Comparison of ENCODE assay signal across 16 cellular contexts in the genomic region with DNA sequence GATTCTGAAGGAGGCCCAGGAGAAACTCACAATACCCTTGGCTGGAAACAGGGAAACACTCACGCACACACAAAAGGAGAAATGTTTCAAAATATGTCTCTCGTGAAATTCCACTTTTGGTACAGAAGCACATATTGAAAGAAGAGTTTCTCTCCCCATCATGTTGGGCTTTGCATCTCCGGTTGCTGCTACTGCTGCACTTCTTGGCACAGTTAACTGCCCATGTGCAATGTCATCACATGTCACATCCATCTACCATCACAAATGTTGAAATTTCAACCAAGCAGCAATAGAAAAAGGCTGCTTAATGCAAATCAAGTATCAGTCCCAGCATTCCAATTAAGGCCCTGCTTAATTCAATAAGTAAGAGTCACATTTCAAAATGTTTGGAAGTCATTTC.
DNase-seq lines count a peak whose midpoint lies in the region; ATAC-seq and TF ChIP-seq lines count a peak whose summit lies in the region.
"Had no signal": no experiment of that assay in that cellular context is flagged by ENCODE, and none has a peak within 500 bp of the region (broad histone marks: within the 10 kb centered on the region; RNA-seq: fewer than 3 reads in every experiment).

No MANE protein-coding gene starts in this region.

- peak overlapping the region; percentile 83 for H3K27ac ChIP-seq in RWPE2 (ENCODE audit: poor library complexity, severe bottlenecking)
- peak overlapping the region; percentile 59 for H3K27ac ChIP-seq in hepatocyte
- H3K27ac ChIP-seq in subcutaneous abdominal adipose tissue (ENCODE audit: low read depth, low read length), result peak overlapping the region; percentile 70
- H3K27ac ChIP-seq: HL-60, SK-N-MC had no signal

- 88% methylated on average over 3 of the region's 3 CpGs for WGBS in hepatocyte (ENCODE audit: low lambda C conversion rate, missing lambda C conversion rate)

- no peak for TF ChIP-seq CTCF in RWPE2 (IDR thresholded peaks at IDR 0.05; ENCODE audit: poor library complexity, severe bottlenecking)
- no peak for TF ChIP-seq CTCF in hepatocyte (IDR thresholded peaks at IDR 0.05; ENCODE audit: poor library complexity)

- peaks cover 45% of the 10 kb centered on the region for H3K79me2 ChIP-seq in hepatocyte

- H3K4me2 ChIP-seq in hepatocyte, result peak overlapping the region; percentile 38

- H3K4me1 ChIP-seq in RWPE2 (ENCODE audit: insufficient read depth, poor library complexity, severe bottlenecking) (peaks cover 33% of the 10 kb centered on the region), hepatocyte (ENCODE audit: insufficient read depth) (peaks cover 23% of the 10 kb centered on the region), subcutaneous abdominal adipose tissue (ENCODE audit: control insufficient read depth in 5 of 5, insufficient read depth in 5 of 5, low read length in 5 of 5) (peaks cover 8 to 58% (median 53%) of the 10 kb centered on the region in 5 donors)

- no peaks in the 10 kb centered on the region for H3K9me2 ChIP-seq in hepatocyte (replicated peaks; ENCODE audit: insufficient read depth)

- no peaks in the 10 kb centered on the region for H3K9me3 ChIP-seq in RWPE2 (ENCODE audit: severe bottlenecking)
- no peaks in the 10 kb centered on the region for H3K9me3 ChIP-seq in hepatocyte (ENCODE audit: low read depth)
- no peaks in the 10 kb centered on the region for H3K9me3 ChIP-seq in subcutaneous abdominal adipose tissue (ENCODE audit: control insufficient read depth in 5 of 5, low read length in 5 of 5)

- H3K36me3 ChIP-seq in RWPE2 (ENCODE audit: low read depth), result no peaks in the 10 kb centered on the region
- H3K36me3 ChIP-seq in hepatocyte (replicated peaks; ENCODE audit: insufficient read depth, low read depth), result no peaks in the 10 kb centered on the region
- H3K36me3 ChIP-seq in subcutaneous abdominal adipose tissue (ENCODE audit: control insufficient read depth in 5 of 5, insufficient read depth in 5 of 5, low read length in 5 of 5), result peaks cover 38 to 78% (median 46%) of the 10 kb centered on the region in 5 donors

- peak overlapping the region in 2 of 5 donors; percentile 19 to 50 for H3K9ac ChIP-seq in subcutaneous abdominal adipose tissue (ENCODE audit: low read length in 5 of 5)

- peak; percentile 34 for DNase-seq in NCI-H1105 treated with DMSO at 0.1 percent for 48 hours (lab: John Stamatoyannopoulos, UW)
- no peak for DNase-seq in NCI-H1105 (lab: John Stamatoyannopoulos, UW)
- no peak for DNase-seq in RWPE2 (ENCODE audit: low spot score)
- DNase-seq in hepatocyte (ENCODE audit: low spot score), result no peak
- DNase-seq in SIG-M5 treated with dmso at 0.1 percent for 504 hours (lab: John Stamatoyannopoulos, UW; ENCODE audit: unreplicated experiment), result no peak
- DNase-seq in dermis blood vessel endothelial cell, result no peak
- DNase-seq: GF-D8; HFFc6; NCI-H1694; NK-92 treated with Interleukin-12 subunit alpha and Interleukin-12 subunit beta, amount 100 ng/mL, for 24 hours; OCI-M1 had no signal

- peaks cover 8% of the 10 kb centered on the region for H4K20me1 ChIP-seq in hepatocyte (ENCODE audit: insufficient read depth, poor library complexity, severe bottlenecking)

- ATAC-seq in RWPE2 (ENCODE audit: low read depth) (no peak), GM19467 (IDR thresholded peaks at IDR 0.05; ENCODE audit: unreplicated experiment) (no peak)
- ATAC-seq: K562 had no signal

- H3K4me3 ChIP-seq in RWPE2 (ENCODE audit: severe bottlenecking) (no peak overlapping the region), hepatocyte (no peak overlapping the region), subcutaneous abdominal adipose tissue (ENCODE audit: low read depth in 1 of 5, low read length in 5 of 5) (no peak overlapping the region)
- H3K4me3 ChIP-seq: K562, SK-N-MC had no signal

- H2AFZ ChIP-seq in hepatocyte, result no peak overlapping the region

- no peaks in the 10 kb centered on the region for H3K27me3 ChIP-seq in RWPE2 (ENCODE audit: insufficient read depth, poor library complexity, severe bottlenecking)
- H3K27me3 ChIP-seq in hepatocyte, result no peaks in the 10 kb centered on the region
- no peaks in the 10 kb centered on the region for H3K27me3 ChIP-seq in subcutaneous abdominal adipose tissue (ENCODE audit: control insufficient read depth in 5 of 5, insufficient read depth in 4 of 5, low read length in 5 of 5)
